In genomic region chr15:63858881-63859280, GRCh38 we compare ENCODE assay signal across 1 cellular context.
TF ChIP-seq lines count a peak whose summit lies in the region.

No MANE protein-coding gene starts in this region.

TF ChIP-seq in GM12878, 131 proteins besides CTCF, POLR2A, EP300 and RAD21 (continued from another document):
- no peak for TF ChIP-seq RELB (IDR thresholded peaks at IDR 0.05; ENCODE audit: low read depth)
- no peak for TF ChIP-seq PAX5 (IDR thresholded peaks at IDR 0.05; ENCODE audit: borderline replicate concordance, low read depth, low read length)
- no peak for TF ChIP-seq RAD51 (IDR thresholded peaks at IDR 0.05)
- no peak for TF ChIP-seq ZNF384 (IDR thresholded peaks at IDR 0.05; ENCODE audit: borderline replicate concordance, low read depth, low read length)
